ENCODE assay signal across 1 cellular context in the genomic region with DNA sequence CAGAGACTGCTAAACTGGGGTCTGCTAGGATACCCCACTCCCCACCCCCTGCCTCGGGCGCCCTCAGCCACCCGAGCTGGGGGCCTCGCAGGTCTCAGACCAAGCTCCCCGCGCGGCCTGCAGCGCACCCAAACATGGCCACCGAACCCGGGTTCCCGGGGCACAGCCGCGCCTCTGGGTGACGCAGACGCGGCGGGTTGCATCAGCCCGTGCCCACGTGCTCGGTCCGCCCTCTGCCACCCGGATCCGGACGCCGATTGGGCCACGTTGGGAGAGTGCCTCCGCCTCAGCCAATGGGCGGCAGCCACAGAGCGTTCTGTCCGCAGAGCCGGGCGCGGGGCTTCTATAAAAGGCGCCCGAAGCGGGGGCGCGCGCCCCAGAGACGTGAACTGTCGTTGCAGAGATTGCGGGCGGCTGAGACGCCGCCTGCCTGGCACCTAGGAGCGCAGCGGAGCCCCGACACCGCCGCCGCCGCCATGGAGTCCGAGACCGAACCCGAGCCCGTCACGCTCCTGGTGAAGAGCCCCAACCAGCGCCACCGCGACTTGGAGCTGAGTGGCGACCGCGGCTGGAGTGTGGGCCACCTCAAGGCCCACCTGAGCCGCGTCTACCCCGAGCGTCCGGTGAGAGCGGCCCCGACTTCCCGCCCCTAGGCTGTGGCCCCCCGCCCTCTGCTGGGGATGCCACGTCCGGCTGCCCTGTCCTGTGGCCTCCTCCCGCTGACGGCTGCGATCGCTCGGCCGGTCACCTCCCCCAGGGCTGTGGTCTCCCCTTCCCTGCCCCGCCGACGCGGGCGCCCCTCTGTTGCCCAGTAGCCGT.
TF ChIP-seq lines count a peak whose summit lies in the region.

A gene with protein sequence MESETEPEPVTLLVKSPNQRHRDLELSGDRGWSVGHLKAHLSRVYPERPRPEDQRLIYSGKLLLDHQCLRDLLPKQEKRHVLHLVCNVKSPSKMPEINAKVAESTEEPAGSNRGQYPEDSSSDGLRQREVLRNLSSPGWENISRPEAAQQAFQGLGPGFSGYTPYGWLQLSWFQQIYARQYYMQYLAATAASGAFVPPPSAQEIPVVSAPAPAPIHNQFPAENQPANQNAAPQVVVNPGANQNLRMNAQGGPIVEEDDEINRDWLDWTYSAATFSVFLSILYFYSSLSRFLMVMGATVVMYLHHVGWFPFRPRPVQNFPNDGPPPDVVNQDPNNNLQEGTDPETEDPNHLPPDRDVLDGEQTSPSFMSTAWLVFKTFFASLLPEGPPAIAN (plus strand): TSS at position 374 of the 819 bp plus-strand sequence. CDS start 103 bp downstream, at position 477.

TF ChIP-seq in WTC11, 78 proteins besides CTCF, POLR2A, EP300 and RAD21 (continued from another document):
- TF ChIP-seq, protein P1, sequence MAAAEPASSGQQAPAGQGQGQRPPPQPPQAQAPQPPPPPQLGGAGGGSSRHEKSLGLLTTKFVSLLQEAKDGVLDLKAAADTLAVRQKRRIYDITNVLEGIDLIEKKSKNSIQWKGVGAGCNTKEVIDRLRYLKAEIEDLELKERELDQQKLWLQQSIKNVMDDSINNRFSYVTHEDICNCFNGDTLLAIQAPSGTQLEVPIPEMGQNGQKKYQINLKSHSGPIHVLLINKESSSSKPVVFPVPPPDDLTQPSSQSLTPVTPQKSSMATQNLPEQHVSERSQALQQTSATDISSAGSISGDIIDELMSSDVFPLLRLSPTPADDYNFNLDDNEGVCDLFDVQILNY (CRISPR knock-in tag; IDR thresholded peaks at IDR 0.05): peak; percentile 49; the same call in 1 of the 2 replicates
